ENCODE assay signal across 33 cellular contexts in genomic region chr12:53786411-53786810, GRCh38. TPM values are rescaled to one million over a fixed set of nuclear protein-coding genes. Genes with fewer than 3 reads are reported as not detected.
"Had no signal": no experiment of that assay in that cellular context is flagged by ENCODE, and none has a peak within 500 bp of the region (broad histone marks: within the 10 kb centered on the region; RNA-seq: fewer than 3 reads in every experiment).

No MANE protein-coding gene starts in this region.

- H3K4me1 ChIP-seq: gastrocnemius medialis, left lung, prostate gland, right atrium auricular region, suprapubic skin, transverse colon, vagina had no signal

- ATAC-seq: esophagus mucosa; gastrocnemius medialis; left cardiac atrium; left lung; naive thymus-derived CD4-positive, alpha-beta T cell; sciatic nerve; stimulated activated naive CD8-positive, alpha-beta T cell treated with anti-CD3 and anti-CD28 coated beads, Interleukin-15, amount 100 ng/mL, for 72 hours had no signal

- H3K27me3 ChIP-seq: right atrium auricular region, vagina had no signal

- H3K36me3 ChIP-seq: gastrocnemius medialis, left lung, prostate gland, right atrium auricular region, suprapubic skin, transverse colon, vagina had no signal

- H3K9me3 ChIP-seq: gastrocnemius medialis, left lung, prostate gland, right atrium auricular region, suprapubic skin, transverse colon, vagina had no signal

- DNase-seq: effector CD8-positive, alpha-beta T cell; endodermal cell; foreskin fibroblast; gastrocnemius medialis; left cardiac atrium; left lung; mesendoderm; midbrain; naive thymus-derived CD4-positive, alpha-beta T cell; stimulated activated CD4-positive, alpha-beta T cell treated with anti-CD3 and anti-CD28 coated beads, Interleukin-12 subunit alpha, Interleukin-12 subunit beta, amount 100 ng/mL, for 4 hours; stimulated activated CD4-positive, alpha-beta T cell treated with anti-CD3 and anti-CD28 coated beads, Interleukin-1b, Interleukin-23, amount 100 ng/mL, for 48 hours; stimulated activated CD4-positive, alpha-beta T cell treated with anti-CD3 and anti-CD28 coated beads, Interleukin-4, amount 100 ng/mL, for 1 hour; stimulated activated CD8-positive, alpha-beta memory T cell treated with anti-CD3 and anti-CD28 coated beads, Interleukin-4, amount 100 ng/mL, for 48 hours; stimulated activated naive CD4-positive, alpha-beta T cell; stimulated activated naive CD8-positive, alpha-beta T cell treated with anti-CD3 and anti-CD28 coated beads, Interleukin-15, amount 100 ng/mL, for 72 hours; transverse colon had no signal

- H3K27ac ChIP-seq: epithelial cell of prostate, gastrocnemius medialis, left lung, neural progenitor cell, prostate gland, right atrium auricular region, suprapubic skin, transverse colon, vagina had no signal

- H3K4me3 ChIP-seq: gastrocnemius medialis, left lung, neural progenitor cell, prostate gland, right atrium auricular region, smooth muscle cell, suprapubic skin, transverse colon, vagina had no signal

RNA-seq across cellular contexts. Expression of gene CISTR, which starts 34.6 kb away (rescaled TPM):
- total RNA-seq: endodermal cell; esophagus mucosa; gastrocnemius medialis; glomerular endothelial cell; left lung; lower leg skin; lung microvascular endothelial cell; mucosa of gallbladder; naive thymus-derived CD4-positive, alpha-beta T cell; osteocyte; prostate gland; sciatic nerve; smooth muscle cell; suprapubic skin; transverse colon; ureter; vagina had no signal
- polyA plus RNA-seq: keratinocyte; naive thymus-derived CD4-positive, alpha-beta T cell; smooth muscle cell; thymus had no signal
